10 cellular contexts compared by ENCODE assay signal in the genomic region with DNA sequence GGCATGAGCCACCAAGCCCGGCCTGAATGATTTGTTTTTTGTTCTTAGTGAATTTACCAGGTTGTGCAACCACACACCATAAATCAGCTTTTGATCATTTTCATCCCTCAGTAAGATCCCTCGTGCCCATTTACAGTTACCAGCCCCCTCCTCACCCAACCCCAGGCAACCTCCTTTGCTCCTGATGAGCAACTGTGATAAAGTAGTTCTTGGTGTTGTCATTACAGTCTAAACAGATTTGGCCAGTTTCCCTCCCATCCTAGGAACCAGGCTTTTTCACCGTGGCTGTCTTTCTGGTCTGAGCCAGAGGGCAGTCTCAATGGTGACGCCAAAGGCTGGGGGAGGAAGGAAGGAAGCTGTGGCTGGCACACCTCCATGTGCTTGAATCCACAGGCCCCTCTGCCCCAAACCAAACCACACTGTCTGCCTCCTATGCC.
DNase-seq lines count a peak whose midpoint lies in the region; ATAC-seq and TF ChIP-seq lines count a peak whose summit lies in the region.
"Had no signal": no experiment of that assay in that cellular context is flagged by ENCODE, and none has a peak within 500 bp of the region (broad histone marks: within the 10 kb centered on the region; RNA-seq: fewer than 3 reads in every experiment).

No MANE protein-coding gene starts in this region.

- no peak overlapping the region for H3K27ac Mint-ChIP-seq in CD4-positive, alpha-beta T cell
- no peak overlapping the region for H3K27ac Mint-ChIP-seq in endothelial cell (ENCODE audit: unreplicated experiment)
- H3K27ac Mint-ChIP-seq: stimulated activated naive B cell treated with anti-CD40 and anti-IgM and Interleukin-4, amounts not matched to agents 10 μg/mL and 1 μg/mL and 100 μg/mL, for 72 hours had no signal

- H3K27ac ChIP-seq in CD4-positive, alpha-beta T cell (ENCODE audit: low read depth, low read length), result no peak overlapping the region
- peak overlapping the region; percentile 5 for H3K27ac ChIP-seq in mesodermal cell (ENCODE audit: low read depth, low read length, severe bottlenecking)

- peaks cover 22% of the 10 kb centered on the region for H3K4me1 Mint-ChIP-seq in CD4-positive, alpha-beta T cell (ENCODE audit: low read depth)
- peaks cover 6% of the 10 kb centered on the region for H3K4me1 Mint-ChIP-seq in endothelial cell (ENCODE audit: unreplicated experiment)

- H3K4me3 Mint-ChIP-seq in CD4-positive, alpha-beta T cell, result no peak overlapping the region
- H3K4me3 Mint-ChIP-seq in endothelial cell (ENCODE audit: unreplicated experiment), result no peak overlapping the region
- H3K4me3 Mint-ChIP-seq: IgD-negative memory B cell; stimulated activated naive B cell treated with anti-CD40 and anti-IgM and Interleukin-4, amounts not matched to agents 10 μg/mL and 1 μg/mL and 100 μg/mL, for 72 hours had no signal

- TF ChIP-seq CTCF in CD4-positive, alpha-beta T cell (IDR thresholded peaks at IDR 0.05), result no peak
- no peak for TF ChIP-seq CTCF in endothelial cell (IDR thresholded peaks at IDR 0.05; ENCODE audit: unreplicated experiment)

- H3K9ac ChIP-seq in adipocyte (ENCODE audit: low read length), result no peak overlapping the region

- no peaks in the 10 kb centered on the region for H3K36me3 Mint-ChIP-seq in CD4-positive, alpha-beta T cell (ENCODE audit: low read depth)
- no peaks in the 10 kb centered on the region for H3K36me3 Mint-ChIP-seq in endothelial cell (ENCODE audit: low read depth, unreplicated experiment)
- H3K36me3 Mint-ChIP-seq: IgD-negative memory B cell; stimulated activated naive B cell treated with anti-CD40 and anti-IgM and Interleukin-4, amounts not matched to agents 10 μg/mL and 1 μg/mL and 100 μg/mL, for 72 hours had no signal

- H3K27me3 Mint-ChIP-seq in CD4-positive, alpha-beta T cell, result no peaks in the 10 kb centered on the region
- peaks cover 2% of the 10 kb centered on the region for H3K27me3 Mint-ChIP-seq in endothelial cell (ENCODE audit: unreplicated experiment)
- H3K27me3 Mint-ChIP-seq: stimulated activated naive B cell treated with anti-CD40 and anti-IgM and Interleukin-4, amounts not matched to agents 10 μg/mL and 1 μg/mL and 100 μg/mL, for 72 hours had no signal

- H3K4me1 ChIP-seq in adipocyte (ENCODE audit: control insufficient read depth, insufficient read depth, low read length) (peaks cover 26% of the 10 kb centered on the region), mesodermal cell (ENCODE audit: control insufficient read depth, insufficient read depth, low read length, poor library complexity, severe bottlenecking) (peaks cover 25% of the 10 kb centered on the region)

- peak; percentile 52 for ATAC-seq in CD4-positive, alpha-beta T cell (ENCODE audit: poor library complexity)
- ATAC-seq in GM18870 (IDR thresholded peaks at IDR 0.05; ENCODE audit: unreplicated experiment) (no peak), HG02588 (IDR thresholded peaks at IDR 0.05; ENCODE audit: unreplicated experiment) (no peak)

- intact Hi-C loops in CD4-positive, alpha-beta T cell (cut with DNase I, micrococcal nuclease), result no loop called here

- CTCF ChIA-PET in CD4-positive, alpha-beta T cell (lab: Charles Lee), result no interaction called here

- DNase-seq in CD4-positive, alpha-beta T cell, result peak in 4 of 10 experiments; percentile 2 to 22 (median 12)
- DNase-seq in NOMO-1 treated with DMSO at 0.1 percent for 48 hours (lab: John Stamatoyannopoulos, UW; ENCODE audit: unreplicated experiment) (peak; percentile 64), adipocyte (ENCODE audit: low read depth) (peak; percentile 34), NCI-H1417 (lab: John Stamatoyannopoulos, UW) (no peak), endothelial cell (ENCODE audit: low spot score) (no peak)
- DNase-seq: stimulated activated naive B cell treated with anti-CD40 and anti-IgM and Interleukin-4, amounts not matched to agents 10 μg/mL and 1 μg/mL and 100 μg/mL, for 72 hours had no signal

- no peak overlapping the region for H3K4me3 ChIP-seq in adipocyte (ENCODE audit: low read length)
- no peak overlapping the region for H3K4me3 ChIP-seq in mesodermal cell (ENCODE audit: extremely low read depth, insufficient read depth, low read length, poor library complexity, severe bottlenecking)

- WGBS in mesodermal cell (ENCODE audit: insufficient coverage in 2 of 2), 2 experiments, result 33 to 40% methylated on average over 1 of the region's 4 CpGs

- H3K36me3 ChIP-seq in adipocyte (ENCODE audit: control insufficient read depth, insufficient read depth, low read length, severe bottlenecking) (no peaks in the 10 kb centered on the region), mesodermal cell (ENCODE audit: control insufficient read depth, insufficient read depth, low read length) (no peaks in the 10 kb centered on the region)

- H3K27me3 ChIP-seq in CD4-positive, alpha-beta T cell (ENCODE audit: control insufficient read depth, insufficient read depth, low read length), result no peaks in the 10 kb centered on the region
- H3K27me3 ChIP-seq in adipocyte (replicated peaks; ENCODE audit: control insufficient read depth, insufficient read depth, low read length), result no peaks in the 10 kb centered on the region

- H3K9me3 ChIP-seq in CD4-positive, alpha-beta T cell (ENCODE audit: control insufficient read depth, low read length), result no peaks in the 10 kb centered on the region
- H3K9me3 ChIP-seq in adipocyte (ENCODE audit: control insufficient read depth, low read length) (no peaks in the 10 kb centered on the region), mesodermal cell (ENCODE audit: control insufficient read depth, low read length) (no peaks in the 10 kb centered on the region)

- POLR2A ChIA-PET in CD4-positive, alpha-beta T cell (lab: Charles Lee), result interaction anchor here (0.6 to 1.9 kb wide), 3 partner anchors 11 to 69 kb away, joined by 3 to 4 read pairs (median 3); no protein-coding TSS in a partner anchor

- peaks cover 6% of the 10 kb centered on the region for H3K9me3 Mint-ChIP-seq in CD4-positive, alpha-beta T cell
- no peaks in the 10 kb centered on the region for H3K9me3 Mint-ChIP-seq in endothelial cell (ENCODE audit: unreplicated experiment)
- H3K9me3 Mint-ChIP-seq: IgD-negative memory B cell; stimulated activated naive B cell treated with anti-CD40 and anti-IgM and Interleukin-4, amounts not matched to agents 10 μg/mL and 1 μg/mL and 100 μg/mL, for 72 hours had no signal

Comparison
In these comparisons a context has a peak if more than half of its experiments do, and no peak if none do; other contexts are left out.
1. DNase-seq: peak in NOMO-1 treated with DMSO at 0.1 percent for 48 hours (single experiment) and adipocyte (single experiment); none in NCI-H1417 (0 of 3) and endothelial cell (single experiment).